Comparison of ENCODE assay signal across 10 cellular contexts in genomic region chr2:49294225-49294624, GRCh38.
"Had no signal": no experiment of that assay in that cellular context is flagged by ENCODE, and none has a peak within 500 bp of the region (broad histone marks: within the 10 kb centered on the region; RNA-seq: fewer than 3 reads in every experiment).

No MANE protein-coding gene starts in this region.

- H3K9me3 ChIP-seq: HAP-1 had no signal

- DNase-seq: GM23248, GOT3, H7, HFFc6, IMR-90, KG1 had no signal

- H3K4me3 ChIP-seq: GM23248, HAP-1, K562 had no signal

- ATAC-seq: HCT116, K562 had no signal

- FAIRE-seq: K562 had no signal

- H3K9ac ChIP-seq: GM23248 had no signal

- H3K36me3 ChIP-seq: HAP-1 had no signal

- H3K27ac ChIP-seq: GM23248, HL-60 had no signal

- H2AFZ ChIP-seq: GM23248 had no signal
